In the genomic region with DNA sequence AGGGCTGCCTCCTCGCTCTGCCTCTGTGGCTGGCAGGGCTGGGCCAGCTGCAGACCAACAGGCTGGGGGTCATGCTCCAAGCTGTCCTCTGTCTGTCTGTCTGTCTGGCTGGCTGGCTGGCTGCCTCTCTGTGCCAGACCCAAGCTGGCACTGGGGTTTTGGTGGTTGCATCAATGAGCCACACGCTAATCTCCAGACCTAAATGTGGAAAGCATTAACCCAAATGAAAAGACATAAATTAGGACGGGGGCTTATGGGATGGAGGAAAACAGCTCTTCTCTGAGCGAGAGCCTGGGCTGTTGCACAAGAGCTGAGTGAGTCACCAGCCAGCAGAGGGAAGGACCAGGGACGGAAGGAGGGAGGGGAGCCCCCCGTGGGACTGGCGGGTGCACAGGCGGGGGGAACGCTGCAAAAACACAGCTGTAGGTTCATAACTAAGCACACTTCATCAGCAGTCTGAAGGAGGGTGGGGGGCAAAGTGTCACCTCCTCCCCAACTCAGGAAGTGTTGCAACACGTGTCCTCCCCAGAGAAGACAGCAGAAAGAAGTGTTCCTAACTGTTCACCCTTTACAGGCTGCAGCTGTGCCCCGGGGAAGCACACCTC, we compare ENCODE assay signal across 1 cellular context.
A peak's percentile ranks its signal among the peaks of the same experiment; 100 is the strongest.
TF ChIP-seq lines count a peak whose summit lies in the region.

No MANE protein-coding gene starts in this region.

TF ChIP-seq in HEK293, 187 proteins besides CTCF, POLR2A, EP300 and RAD21 (continued from another document):
- TF ChIP-seq, protein P1, sequence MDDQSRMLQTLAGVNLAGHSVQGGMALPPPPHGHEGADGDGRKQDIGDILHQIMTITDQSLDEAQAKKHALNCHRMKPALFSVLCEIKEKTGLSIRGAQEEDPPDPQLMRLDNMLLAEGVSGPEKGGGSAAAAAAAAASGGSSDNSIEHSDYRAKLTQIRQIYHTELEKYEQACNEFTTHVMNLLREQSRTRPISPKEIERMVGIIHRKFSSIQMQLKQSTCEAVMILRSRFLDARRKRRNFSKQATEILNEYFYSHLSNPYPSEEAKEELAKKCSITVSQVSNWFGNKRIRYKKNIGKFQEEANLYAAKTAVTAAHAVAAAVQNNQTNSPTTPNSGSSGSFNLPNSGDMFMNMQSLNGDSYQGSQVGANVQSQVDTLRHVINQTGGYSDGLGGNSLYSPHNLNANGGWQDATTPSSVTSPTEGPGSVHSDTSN (CRISPR knock-in tag; IDR thresholded peaks at IDR 0.05): no peak
- TF ChIP-seq, protein P2, sequence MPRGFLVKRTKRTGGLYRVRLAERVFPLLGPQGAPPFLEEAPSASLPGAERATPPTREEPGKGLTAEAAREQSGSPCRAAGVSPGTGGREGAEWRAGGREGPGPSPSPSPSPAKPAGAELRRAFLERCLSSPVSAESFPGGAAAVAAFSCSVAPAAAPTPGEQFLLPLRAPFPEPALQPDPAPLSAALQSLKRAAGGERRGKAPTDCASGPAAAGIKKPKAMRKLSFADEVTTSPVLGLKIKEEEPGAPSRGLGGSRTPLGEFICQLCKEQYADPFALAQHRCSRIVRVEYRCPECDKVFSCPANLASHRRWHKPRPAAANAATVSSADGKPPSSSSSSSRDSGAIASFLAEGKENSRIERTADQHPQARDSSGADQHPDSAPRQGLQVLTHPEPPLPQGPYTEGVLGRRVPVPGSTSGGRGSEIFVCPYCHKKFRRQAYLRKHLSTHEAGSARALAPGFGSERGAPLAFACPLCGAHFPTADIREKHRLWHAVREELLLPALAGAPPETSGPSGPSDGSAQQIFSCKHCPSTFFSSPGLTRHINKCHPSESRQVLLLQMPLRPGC (tag by site-specific recombination; IDR thresholded peaks at IDR 0.05): peak; percentile 37; the same call in 1 of the 2 replicates
- TF ChIP-seq, protein P3, sequence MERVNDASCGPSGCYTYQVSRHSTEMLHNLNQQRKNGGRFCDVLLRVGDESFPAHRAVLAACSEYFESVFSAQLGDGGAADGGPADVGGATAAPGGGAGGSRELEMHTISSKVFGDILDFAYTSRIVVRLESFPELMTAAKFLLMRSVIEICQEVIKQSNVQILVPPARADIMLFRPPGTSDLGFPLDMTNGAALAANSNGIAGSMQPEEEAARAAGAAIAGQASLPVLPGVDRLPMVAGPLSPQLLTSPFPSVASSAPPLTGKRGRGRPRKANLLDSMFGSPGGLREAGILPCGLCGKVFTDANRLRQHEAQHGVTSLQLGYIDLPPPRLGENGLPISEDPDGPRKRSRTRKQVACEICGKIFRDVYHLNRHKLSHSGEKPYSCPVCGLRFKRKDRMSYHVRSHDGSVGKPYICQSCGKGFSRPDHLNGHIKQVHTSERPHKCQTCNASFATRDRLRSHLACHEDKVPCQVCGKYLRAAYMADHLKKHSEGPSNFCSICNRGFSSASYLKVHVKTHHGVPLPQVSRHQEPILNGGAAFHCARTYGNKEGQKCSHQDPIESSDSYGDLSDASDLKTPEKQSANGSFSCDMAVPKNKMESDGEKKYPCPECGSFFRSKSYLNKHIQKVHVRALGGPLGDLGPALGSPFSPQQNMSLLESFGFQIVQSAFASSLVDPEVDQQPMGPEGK (tag by site-specific recombination; IDR thresholded peaks at IDR 0.05): peak; percentile 96
- TF ChIP-seq ZNF112 (tag by site-specific recombination; IDR thresholded peaks at IDR 0.05) (no peak), ZNF132 (tag by site-specific recombination; IDR thresholded peaks at IDR 0.05; ENCODE audit: borderline replicate concordance) (no peak), ZNF549 (tag by site-specific recombination; IDR thresholded peaks at IDR 0.05) (no peak), ZNF571 (tag by site-specific recombination; IDR thresholded peaks at IDR 0.05) (no peak), RBAK (tag by site-specific recombination; IDR thresholded peaks at IDR 0.05) (no peak), ZNF391 (tag by site-specific recombination; IDR thresholded peaks at IDR 0.05; ENCODE audit: borderline replicate concordance, low read depth) (no peak), GLI4 (tag by site-specific recombination; IDR thresholded peaks at IDR 0.05) (no peak), ZNF600 (tag by site-specific recombination; IDR thresholded peaks at IDR 0.05) (peak; percentile 42; the same call in 1 of the 2 replicates), WT1 (tag by site-specific recombination; IDR thresholded peaks at IDR 0.05) (peak; percentile 60; the same call in 1 of the 2 replicates), ZNF366 (tag by site-specific recombination; conservative IDR thresholded peaks at IDR 0.05) (peak; percentile 91), PRDM1 (tag by site-specific recombination; IDR thresholded peaks at IDR 0.05) (0 out of 2 replicates have a peak, but pooled peaks have one; percentile 49), ZNF670 (tag by site-specific recombination; IDR thresholded peaks at IDR 0.05; ENCODE audit: low read depth) (no peak), GLIS2 (tag by site-specific recombination; IDR thresholded peaks at IDR 0.05) (peak; percentile 85), SP7 (tag by site-specific recombination; IDR thresholded peaks at IDR 0.05) (peak; percentile 73), MZF1 (tag by site-specific recombination; IDR thresholded peaks at IDR 0.05; ENCODE audit: borderline replicate concordance) (no peak)
- TF ChIP-seq, protein P4, sequence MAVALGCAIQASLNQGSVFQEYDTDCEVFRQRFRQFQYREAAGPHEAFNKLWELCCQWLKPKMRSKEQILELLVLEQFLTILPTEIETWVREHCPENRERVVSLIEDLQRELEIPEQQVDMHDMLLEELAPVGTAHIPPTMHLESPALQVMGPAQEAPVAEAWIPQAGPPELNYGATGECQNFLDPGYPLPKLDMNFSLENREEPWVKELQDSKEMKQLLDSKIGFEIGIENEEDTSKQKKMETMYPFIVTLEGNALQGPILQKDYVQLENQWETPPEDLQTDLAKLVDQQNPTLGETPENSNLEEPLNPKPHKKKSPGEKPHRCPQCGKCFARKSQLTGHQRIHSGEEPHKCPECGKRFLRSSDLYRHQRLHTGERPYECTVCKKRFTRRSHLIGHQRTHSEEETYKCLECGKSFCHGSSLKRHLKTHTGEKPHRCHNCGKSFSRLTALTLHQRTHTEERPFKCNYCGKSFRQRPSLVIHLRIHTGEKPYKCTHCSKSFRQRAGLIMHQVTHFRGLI (tag by site-specific recombination; IDR thresholded peaks at IDR 0.05): no peak
